In genomic region chr11:46948378-46949131, GRCh38 we compare ENCODE assay signal across 1 cellular context.
TF ChIP-seq lines count a peak whose summit lies in the region.

No MANE protein-coding gene starts in this region.

TF ChIP-seq in HEK293, 187 proteins besides CTCF, POLR2A, EP300 and RAD21 (continued from another document and continues in another):
- TF ChIP-seq ZNF280D (tag by site-specific recombination; IDR thresholded peaks at IDR 0.05) (no peak), ZNF701 (tag by site-specific recombination; IDR thresholded peaks at IDR 0.05) (no peak), ZSCAN30 (tag by site-specific recombination; IDR thresholded peaks at IDR 0.05) (peak; percentile 92; the same call in 1 of the 2 replicates), ZNF660 (tag by site-specific recombination; IDR thresholded peaks at IDR 0.05) (peak; percentile 38; the same call in 1 of the 2 replicates), TCF7L2 (IDR thresholded peaks at IDR 0.05; ENCODE audit: borderline replicate concordance, low read depth, low read length) (peak; percentile 42), ZNF510 (tag by site-specific recombination; IDR thresholded peaks at IDR 0.05; ENCODE audit: insufficient replicate concordance) (no peak), ZBTB7A (tag by site-specific recombination; IDR thresholded peaks at IDR 0.05; ENCODE audit: low read depth) (no peak), SETDB1 (IDR thresholded peaks at IDR 0.05; ENCODE audit: insufficient read length, low read length) (no peak), ZNF654 (tag by site-specific recombination; IDR thresholded peaks at IDR 0.05; ENCODE audit: low read depth) (no peak; the same call in 1 of the 2 replicates), PRDM1 (tag by site-specific recombination; IDR thresholded peaks at IDR 0.05) (no peak), ZNF530 (tag by site-specific recombination; IDR thresholded peaks at IDR 0.05; ENCODE audit: low read depth) (no peak), ZNF239 (tag by site-specific recombination; IDR thresholded peaks at IDR 0.05) (no peak), IKZF3 (tag by site-specific recombination; IDR thresholded peaks at IDR 0.05) (peak; percentile 73), ZNF292 (tag by site-specific recombination; IDR thresholded peaks at IDR 0.05; ENCODE audit: borderline replicate concordance, low read depth) (no peak), ZNF155 (tag by site-specific recombination; IDR thresholded peaks at IDR 0.05) (no peak), ZNF175 (tag by site-specific recombination; IDR thresholded peaks at IDR 0.05) (no peak), ZNF529 (tag by site-specific recombination; IDR thresholded peaks at IDR 0.05; ENCODE audit: insufficient replicate concordance) (no peak), ZNF121 (tag by site-specific recombination; IDR thresholded peaks at IDR 0.05) (no peak), ZNF302 (tag by site-specific recombination; IDR thresholded peaks at IDR 0.05; ENCODE audit: low read depth) (no peak), ZNF366 (tag by site-specific recombination; conservative IDR thresholded peaks at IDR 0.05) (peak; percentile 71), WT1 (tag by site-specific recombination; IDR thresholded peaks at IDR 0.05) (peak; percentile 73), FEZF1 (tag by site-specific recombination; IDR thresholded peaks at IDR 0.05) (peak; percentile 99), ZNF221 (tag by site-specific recombination; IDR thresholded peaks at IDR 0.05; ENCODE audit: borderline replicate concordance) (no peak), ZSCAN4 (tag by site-specific recombination; IDR thresholded peaks at IDR 0.05) (peak; percentile 17; the same call in 1 of the 2 replicates), ZNF707 (tag by site-specific recombination; IDR thresholded peaks at IDR 0.05) (no peak), HOXC10 (CRISPR knock-in tag; IDR thresholded peaks at IDR 0.05) (no peak), KLF1 (tag by site-specific recombination; IDR thresholded peaks at IDR 0.05) (no peak), ZNF23 (tag by site-specific recombination; IDR thresholded peaks at IDR 0.05; ENCODE audit: borderline replicate concordance) (no peak), GLI2 (tag by site-specific recombination; IDR thresholded peaks at IDR 0.05; ENCODE audit: borderline replicate concordance, low read depth) (peak; percentile 24; the same call in 1 of the 2 replicates), ZNF76 (tag by site-specific recombination; IDR thresholded peaks at IDR 0.05; ENCODE audit: borderline replicate concordance, low read depth) (no peak), ZNF24 (tag by site-specific recombination; IDR thresholded peaks at IDR 0.05) (peak; percentile 92), ZNF19 (tag by site-specific recombination; IDR thresholded peaks at IDR 0.05; ENCODE audit: low read depth) (no peak), ZNF114 (tag by site-specific recombination; IDR thresholded peaks at IDR 0.05) (no peak), HIC1 (tag by site-specific recombination; IDR thresholded peaks at IDR 0.05) (peak; percentile 85), SP7 (tag by site-specific recombination; IDR thresholded peaks at IDR 0.05) (peak; percentile 83), ZNF747 (tag by site-specific recombination; IDR thresholded peaks at IDR 0.05) (no peak), ZNF174 (tag by site-specific recombination; IDR thresholded peaks at IDR 0.05) (no peak), ZNF610 (tag by site-specific recombination; IDR thresholded peaks at IDR 0.05; ENCODE audit: borderline replicate concordance) (peak; percentile 41; the same call in 1 of the 2 replicates), ZFP41 (tag by site-specific recombination; IDR thresholded peaks at IDR 0.05; ENCODE audit: borderline replicate concordance) (no peak), ZNF350 (tag by site-specific recombination; IDR thresholded peaks at IDR 0.05) (no peak), ZNF837 (tag by site-specific recombination; IDR thresholded peaks at IDR 0.05) (no peak), ZNF37A (tag by site-specific recombination; IDR thresholded peaks at IDR 0.05) (no peak)
- TF ChIP-seq, protein P1, sequence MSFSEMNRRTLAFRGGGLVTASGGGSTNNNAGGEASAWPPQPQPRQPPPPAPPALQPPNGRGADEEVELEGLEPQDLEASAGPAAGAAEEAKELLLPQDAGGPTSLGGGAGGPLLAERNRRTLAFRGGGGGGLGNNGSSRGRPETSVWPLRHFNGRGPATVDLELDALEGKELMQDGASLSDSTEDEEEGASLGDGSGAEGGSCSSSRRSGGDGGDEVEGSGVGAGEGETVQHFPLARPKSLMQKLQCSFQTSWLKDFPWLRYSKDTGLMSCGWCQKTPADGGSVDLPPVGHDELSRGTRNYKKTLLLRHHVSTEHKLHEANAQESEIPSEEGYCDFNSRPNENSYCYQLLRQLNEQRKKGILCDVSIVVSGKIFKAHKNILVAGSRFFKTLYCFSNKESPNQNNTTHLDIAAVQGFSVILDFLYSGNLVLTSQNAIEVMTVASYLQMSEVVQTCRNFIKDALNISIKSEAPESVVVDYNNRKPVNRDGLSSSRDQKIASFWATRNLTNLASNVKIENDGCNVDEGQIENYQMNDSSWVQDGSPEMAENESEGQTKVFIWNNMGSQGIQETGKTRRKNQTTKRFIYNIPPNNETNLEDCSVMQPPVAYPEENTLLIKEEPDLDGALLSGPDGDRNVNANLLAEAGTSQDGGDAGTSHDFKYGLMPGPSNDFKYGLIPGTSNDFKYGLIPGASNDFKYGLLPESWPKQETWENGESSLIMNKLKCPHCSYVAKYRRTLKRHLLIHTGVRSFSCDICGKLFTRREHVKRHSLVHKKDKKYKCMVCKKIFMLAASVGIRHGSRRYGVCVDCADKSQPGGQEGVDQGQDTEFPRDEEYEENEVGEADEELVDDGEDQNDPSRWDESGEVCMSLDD (tag by site-specific recombination; IDR thresholded peaks at IDR 0.05): no peak
- TF ChIP-seq, protein P2, sequence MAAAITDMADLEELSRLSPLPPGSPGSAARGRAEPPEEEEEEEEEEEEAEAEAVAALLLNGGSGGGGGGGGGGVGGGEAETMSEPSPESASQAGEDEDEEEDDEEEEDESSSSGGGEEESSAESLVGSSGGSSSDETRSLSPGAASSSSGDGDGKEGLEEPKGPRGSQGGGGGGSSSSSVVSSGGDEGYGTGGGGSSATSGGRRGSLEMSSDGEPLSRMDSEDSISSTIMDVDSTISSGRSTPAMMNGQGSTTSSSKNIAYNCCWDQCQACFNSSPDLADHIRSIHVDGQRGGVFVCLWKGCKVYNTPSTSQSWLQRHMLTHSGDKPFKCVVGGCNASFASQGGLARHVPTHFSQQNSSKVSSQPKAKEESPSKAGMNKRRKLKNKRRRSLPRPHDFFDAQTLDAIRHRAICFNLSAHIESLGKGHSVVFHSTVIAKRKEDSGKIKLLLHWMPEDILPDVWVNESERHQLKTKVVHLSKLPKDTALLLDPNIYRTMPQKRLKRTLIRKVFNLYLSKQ (tag by site-specific recombination; IDR thresholded peaks at IDR 0.05; ENCODE audit: borderline replicate concordance): no peak
- TF ChIP-seq, protein P3, sequence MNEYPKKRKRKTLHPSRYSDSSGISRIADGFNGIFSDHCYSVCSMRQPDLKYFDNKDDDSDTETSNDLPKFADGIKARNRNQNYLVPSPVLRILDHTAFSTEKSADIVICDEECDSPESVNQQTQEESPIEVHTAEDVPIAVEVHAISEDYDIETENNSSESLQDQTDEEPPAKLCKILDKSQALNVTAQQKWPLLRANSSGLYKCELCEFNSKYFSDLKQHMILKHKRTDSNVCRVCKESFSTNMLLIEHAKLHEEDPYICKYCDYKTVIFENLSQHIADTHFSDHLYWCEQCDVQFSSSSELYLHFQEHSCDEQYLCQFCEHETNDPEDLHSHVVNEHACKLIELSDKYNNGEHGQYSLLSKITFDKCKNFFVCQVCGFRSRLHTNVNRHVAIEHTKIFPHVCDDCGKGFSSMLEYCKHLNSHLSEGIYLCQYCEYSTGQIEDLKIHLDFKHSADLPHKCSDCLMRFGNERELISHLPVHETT (tag by site-specific recombination; IDR thresholded peaks at IDR 0.05): peak; percentile 87
- TF ChIP-seq, protein P4, sequence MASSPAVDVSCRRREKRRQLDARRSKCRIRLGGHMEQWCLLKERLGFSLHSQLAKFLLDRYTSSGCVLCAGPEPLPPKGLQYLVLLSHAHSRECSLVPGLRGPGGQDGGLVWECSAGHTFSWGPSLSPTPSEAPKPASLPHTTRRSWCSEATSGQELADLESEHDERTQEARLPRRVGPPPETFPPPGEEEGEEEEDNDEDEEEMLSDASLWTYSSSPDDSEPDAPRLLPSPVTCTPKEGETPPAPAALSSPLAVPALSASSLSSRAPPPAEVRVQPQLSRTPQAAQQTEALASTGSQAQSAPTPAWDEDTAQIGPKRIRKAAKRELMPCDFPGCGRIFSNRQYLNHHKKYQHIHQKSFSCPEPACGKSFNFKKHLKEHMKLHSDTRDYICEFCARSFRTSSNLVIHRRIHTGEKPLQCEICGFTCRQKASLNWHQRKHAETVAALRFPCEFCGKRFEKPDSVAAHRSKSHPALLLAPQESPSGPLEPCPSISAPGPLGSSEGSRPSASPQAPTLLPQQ (tag by site-specific recombination; IDR thresholded peaks at IDR 0.05): peak; percentile 84
- TF ChIP-seq, protein P5, sequence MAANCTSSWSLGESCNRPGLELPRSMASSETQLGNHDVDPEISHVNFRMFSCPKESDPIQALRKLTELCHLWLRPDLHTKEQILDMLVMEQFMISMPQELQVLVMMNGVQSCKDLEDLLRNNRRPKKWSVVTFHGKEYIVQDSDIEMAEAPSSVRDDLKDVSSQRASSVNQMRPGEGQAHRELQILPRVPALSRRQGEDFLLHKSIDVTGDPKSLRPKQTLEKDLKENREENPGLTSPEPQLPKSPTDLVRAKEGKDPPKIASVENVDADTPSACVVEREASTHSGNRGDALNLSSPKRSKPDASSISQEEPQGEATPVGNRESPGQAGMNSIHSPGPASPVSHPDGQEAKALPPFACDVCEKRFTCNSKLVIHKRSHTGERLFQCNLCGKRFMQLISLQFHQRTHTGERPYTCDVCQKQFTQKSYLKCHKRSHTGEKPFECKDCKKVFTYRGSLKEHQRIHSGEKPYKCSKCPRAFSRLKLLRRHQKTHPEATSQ (tag by site-specific recombination; IDR thresholded peaks at IDR 0.05): no peak
- TF ChIP-seq, protein P6, sequence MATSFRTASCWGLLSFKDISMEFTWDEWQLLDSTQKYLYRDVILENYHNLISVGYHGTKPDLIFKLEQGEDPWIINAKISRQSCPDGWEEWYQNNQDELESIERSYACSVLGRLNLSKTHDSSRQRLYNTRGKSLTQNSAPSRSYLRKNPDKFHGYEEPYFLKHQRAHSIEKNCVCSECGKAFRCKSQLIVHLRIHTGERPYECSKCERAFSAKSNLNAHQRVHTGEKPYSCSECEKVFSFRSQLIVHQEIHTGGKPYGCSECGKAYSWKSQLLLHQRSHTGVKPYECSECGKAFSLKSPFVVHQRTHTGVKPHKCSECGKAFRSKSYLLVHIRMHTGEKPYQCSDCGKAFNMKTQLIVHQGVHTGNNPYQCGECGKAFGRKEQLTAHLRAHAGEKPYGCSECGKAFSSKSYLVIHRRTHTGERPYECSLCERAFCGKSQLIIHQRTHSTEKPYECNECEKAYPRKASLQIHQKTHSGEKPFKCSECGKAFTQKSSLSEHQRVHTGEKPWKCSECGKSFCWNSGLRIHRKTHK (tag by site-specific recombination; IDR thresholded peaks at IDR 0.05): no peak
